7 cellular contexts compared by ENCODE assay signal in genomic region chr18:46332956-46333355, GRCh38.
DNase-seq lines count a peak whose midpoint lies in the region; ATAC-seq, FAIRE-seq and TF ChIP-seq lines count a peak whose summit lies in the region.

No MANE protein-coding gene starts in this region.

- TF ChIP-seq POLR2A in HCT116 (IDR thresholded peaks at IDR 0.05; ENCODE audit: borderline replicate concordance, extremely low read depth, insufficient read depth, insufficient read length) = no peak

- ATAC-seq in HCT116 = peak; percentile 26
- ATAC-seq in HG03039 (IDR thresholded peaks at IDR 0.05; ENCODE audit: unreplicated experiment) = no peak

- H3K27ac ChIP-seq in HCT116 (ENCODE audit: low read depth, low read length) = peak overlapping the region; percentile 31; the same call in 1 of the 2 replicates
- no peak overlapping the region for H3K27ac ChIP-seq in rectal smooth muscle tissue (ENCODE audit: low read depth, low read length)
- H3K27ac ChIP-seq in small intestine (ENCODE audit: low read depth in 1 of 2, low read length in 1 of 2) = no peak overlapping the region

- WGBS in small intestine, 3 donors = 27 to 45% (median 43%) methylated on average over 9 of the region's 9 CpGs

- no peak for TF ChIP-seq RAD21 in HCT116 (IDR thresholded peaks at IDR 0.05; ENCODE audit: low read depth)

- no TSS peak for BruUV-seq in HCT116 (replicated peaks; lab: Mats Ljungman, UMichigan)

- no peaks in the 10 kb centered on the region; the same call in 1 of the 2 replicates for H4K20me1 ChIP-seq in HCT116 (ENCODE audit: insufficient read depth)

- intact Hi-C loops in HCT116 (cut with micrococcal nuclease) (loop anchor here (5.0 kb wide), 1 partner anchor 161 kb away; a partner anchor contains a TSS), cardiac septum (cut with DNase I) (loop anchor here (10.0 kb wide), 2 partner anchors 52 to 152 kb away; no protein-coding TSS in a partner anchor)

- RAD21 ChIA-PET in HCT116 (lab: Charles Lee; ENCODE audit: low non-redundant PET in 1 of 2, low total read pairs in 2 of 2, uncharacterized antibody in 2 of 2, unreplicated experiment in 2 of 2) = no interaction called here

- peak overlapping the region; percentile 95 for H3K4me2 ChIP-seq in HCT116 (ENCODE audit: low read length)

- CTCF ChIA-PET in HCT116 (lab: Charles Lee) = no interaction called here

- no peak overlapping the region for H2AFZ ChIP-seq in HCT116 (ENCODE audit: low read depth, low read length, poor library complexity, severe bottlenecking)

- H3K9me2 ChIP-seq in HCT116 (ENCODE audit: insufficient read depth) = no peaks in the 10 kb centered on the region

- FAIRE-seq in small intestine (lab: Jason Lieb, UNC) = no peak

- no peaks in the 10 kb centered on the region for H3K27me3 ChIP-seq in HCT116 (ENCODE audit: insufficient read depth, low read length)
- peaks cover 3% of the 10 kb centered on the region for H3K27me3 ChIP-seq in rectal smooth muscle tissue (ENCODE audit: control insufficient read depth, insufficient read depth, low read length)
- peaks cover 9 to 12% of the 10 kb centered on the region in 2 donors for H3K27me3 ChIP-seq in small intestine (ENCODE audit: control insufficient read depth in 2 of 2, insufficient read depth in 2 of 2, low read length in 2 of 2)

- POLR2A ChIA-PET in HCT116 (lab: Charles Lee) = no interaction called here

- H3K4me3 ChIP-seq in HCT116 (replicated peaks in 1 of 2; ENCODE audit: low read depth in 1 of 2, low read length in 2 of 2) (peak overlapping the region; percentile 61 to 71), rectal smooth muscle tissue (ENCODE audit: low read length) (peak overlapping the region; percentile 77), small intestine (ENCODE audit: low read depth in 1 of 2, low read length in 2 of 2) (no peak overlapping the region)

- peaks cover 4 to 23% of the 10 kb centered on the region in 2 experiments; a peak in 3 of 4 replicates for H3K4me1 ChIP-seq in HCT116 (ENCODE audit: control insufficient read depth in 1 of 2, insufficient read depth in 2 of 2, low read length in 2 of 2)
- peaks cover 3% of the 10 kb centered on the region for H3K4me1 ChIP-seq in rectal smooth muscle tissue (ENCODE audit: control insufficient read depth, insufficient read depth, low read length)
- H3K4me1 ChIP-seq in small intestine (ENCODE audit: control insufficient read depth in 2 of 2, insufficient read depth in 1 of 2, low read depth in 1 of 2, low read length in 1 of 2) = no peaks in the 10 kb centered on the region

- no peak for TF ChIP-seq CTCF in HCT116 (IDR thresholded peaks at IDR 0.05 in 2 of 3, conservative IDR thresholded peaks at IDR 0.05 in 1 of 3; ENCODE audit: borderline replicate concordance in 1 of 3, insufficient read depth in 1 of 3, low read depth in 2 of 3, low read length in 2 of 3)

- peaks cover 16% of the 10 kb centered on the region; the same call in 1 of the 2 replicates for H3K79me2 ChIP-seq in HCT116 (ENCODE audit: insufficient read depth, low read length)

- H3K9me3 ChIP-seq in HCT116 (ENCODE audit: control insufficient read depth in 1 of 2, insufficient read depth in 1 of 2, low read depth in 1 of 2, low read length in 2 of 2) (no peaks in the 10 kb centered on the region), small intestine (ENCODE audit: control insufficient read depth, low read depth) (no peaks in the 10 kb centered on the region)

- DNase-seq in HCT116 (ENCODE audit: low read depth, low spot score) (no peak), SK-N-DZ (ENCODE audit: low spot score) (peak; percentile 67), cardiac septum (ENCODE audit: low spot score) (peak; percentile 70), small intestine (no peak), SHP77 treated with DMSO at 0.1 percent for 48 hours (lab: John Stamatoyannopoulos, UW) (no peak)

- no peaks in the 10 kb centered on the region for H3K36me3 ChIP-seq in HCT116 (ENCODE audit: control insufficient read depth in 1 of 2, insufficient read depth in 2 of 2, low read length in 2 of 2)
- no peaks in the 10 kb centered on the region for H3K36me3 ChIP-seq in rectal smooth muscle tissue (ENCODE audit: control insufficient read depth, insufficient read depth, low read length)
- H3K36me3 ChIP-seq in small intestine (ENCODE audit: control insufficient read depth in 2 of 2, insufficient read depth in 2 of 2, low read length in 2 of 2) = no peaks in the 10 kb centered on the region

- H3K9ac ChIP-seq in HCT116 (ENCODE audit: low read length) = peak overlapping the region; percentile 63
- H3K9ac ChIP-seq in rectal smooth muscle tissue (ENCODE audit: low read length) = no peak overlapping the region

TF ChIP-seq in HCT116, 20 proteins besides CTCF, POLR2A, EP300 and RAD21:
- no peak for TF ChIP-seq ATF3 (IDR thresholded peaks at IDR 0.05)
- no peak for TF ChIP-seq POLR2AphosphoS5 (IDR thresholded peaks at IDR 0.05; ENCODE audit: low read depth, low read length)
- no peak for TF ChIP-seq TCF7L2 (IDR thresholded peaks at IDR 0.05; ENCODE audit: borderline replicate concordance, extremely low read depth, insufficient read depth, insufficient read length)
- no peak for TF ChIP-seq YY1 (IDR thresholded peaks at IDR 0.05; ENCODE audit: extremely low read depth, insufficient replicate concordance, low read depth, low read length)
- no peak for TF ChIP-seq SIN3A (IDR thresholded peaks at IDR 0.05; ENCODE audit: low read depth)
- no peak for TF ChIP-seq SP1 (IDR thresholded peaks at IDR 0.05; ENCODE audit: low read depth)
- no peak for TF ChIP-seq ZFX (IDR thresholded peaks at IDR 0.05)
- TF ChIP-seq REST (IDR thresholded peaks at IDR 0.05; ENCODE audit: low read depth) = no peak
- no peak for TF ChIP-seq FOSL1 (IDR thresholded peaks at IDR 0.05; ENCODE audit: low read depth)
- no peak for TF ChIP-seq EGR1 (IDR thresholded peaks at IDR 0.05; ENCODE audit: low read depth)
- no peak for TF ChIP-seq ZNF274 (IDR thresholded peaks at IDR 0.05; ENCODE audit: low read depth, low read length)
- TF ChIP-seq MAX (IDR thresholded peaks at IDR 0.05) = no peak

Comparison
In these comparisons a context has a peak if more than half of its experiments do, and no peak if none do; other contexts are left out.
1. DNase-seq: peak in SK-N-DZ (single experiment) and cardiac septum (single experiment); none in HCT116 (single experiment), small intestine (single experiment) and SHP77 treated with DMSO at 0.1 percent for 48 hours (single experiment).
2. H3K4me3 ChIP-seq: peak in HCT116 (2 of 2) and rectal smooth muscle tissue (single experiment); none in small intestine (0 of 2).